8 cellular contexts compared by ENCODE assay signal in the genomic region with DNA sequence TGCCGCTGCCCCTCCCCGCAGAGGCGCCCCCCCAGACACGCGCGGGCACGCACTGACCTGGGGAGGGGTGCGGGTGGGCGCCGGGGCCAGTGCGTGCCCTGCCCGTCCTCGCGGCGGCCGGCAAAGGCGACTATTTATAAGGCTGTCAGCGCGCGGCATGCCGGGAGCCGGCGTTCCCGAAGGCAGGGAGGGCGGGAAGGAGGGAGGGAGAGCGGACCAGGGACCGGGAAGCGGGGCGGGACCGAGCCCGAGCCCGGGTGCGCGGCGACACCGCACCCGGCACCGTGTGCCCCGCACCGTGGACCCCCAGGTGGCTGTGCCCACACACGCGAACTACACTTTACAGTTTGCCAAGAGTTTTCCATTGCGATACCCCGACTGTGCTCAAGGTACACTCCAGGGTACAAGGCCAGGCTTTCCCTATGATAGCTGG. TPM values are rescaled to one million over a fixed set of nuclear protein-coding genes. Genes with fewer than 3 reads are reported as not detected.
DNase-seq lines count a peak whose midpoint lies in the region; ATAC-seq and TF ChIP-seq lines count a peak whose summit lies in the region.

A gene with protein sequence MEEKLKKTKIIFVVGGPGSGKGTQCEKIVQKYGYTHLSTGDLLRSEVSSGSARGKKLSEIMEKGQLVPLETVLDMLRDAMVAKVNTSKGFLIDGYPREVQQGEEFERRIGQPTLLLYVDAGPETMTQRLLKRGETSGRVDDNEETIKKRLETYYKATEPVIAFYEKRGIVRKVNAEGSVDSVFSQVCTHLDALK (minus strand): TSS at position 110 of the 433 bp plus-strand sequence. CDS start 3,058 bp downstream, outside the sequence.

- DNase-seq in Caki2 (ENCODE audit: low read depth): no peak
- DNase-seq in NCI-H1048 (lab: John Stamatoyannopoulos, UW): peak; percentile 59
- DNase-seq in activated CD4-positive, alpha-beta memory T cell treated with anti-CD3 and anti-CD28 coated beads for 36 hours: no peak
- DNase-seq in foreskin keratinocyte: no peak
- DNase-seq in naive thymus-derived CD8-positive, alpha-beta T cell: no peak
- no peak for DNase-seq in effector CD8-positive, alpha-beta T cell (lab: John Stamatoyannopoulos, UW)
- DNase-seq in activated gamma-delta T cell treated with Interleukin-2 at 50 U/mL for 16 hours: no peak
- DNase-seq in T-helper 9 cell: no peak

- no peak within 1 kb of the TSS for H3K27ac Mint-ChIP-seq in activated CD4-positive, alpha-beta memory T cell treated with anti-CD3 and anti-CD28 coated beads for 36 hours
- H3K27ac Mint-ChIP-seq in naive thymus-derived CD8-positive, alpha-beta T cell: peak within 1 kb of the TSS in 5 of 10 donors; percentile 18 to 61 (median 29)

- in situ Hi-C loops in Caki2 (cut with HindIII; ENCODE audit: low pct_unique_long_range_greater_than_20kb, low sequenced_read_pairs): no loop called here

- intact Hi-C loops in activated CD4-positive, alpha-beta memory T cell treated with anti-CD3 and anti-CD28 coated beads for 36 hours (cut with micrococcal nuclease): no loop called here

- H3K4me1 ChIP-seq in foreskin keratinocyte: peaks cover 18% of the 10 kb centered on the region

- TF ChIP-seq CTCF in foreskin keratinocyte (conservative IDR thresholded peaks at IDR 0.05): no peak

- H3K36me3 Mint-ChIP-seq in activated CD4-positive, alpha-beta memory T cell treated with anti-CD3 and anti-CD28 coated beads for 36 hours: peaks cover 2% of the 10 kb centered on the region
- peaks cover 0 to 7% (median 0%) of the 10 kb centered on the region in 3 donors for H3K36me3 Mint-ChIP-seq in naive thymus-derived CD8-positive, alpha-beta T cell

- H3K9me3 Mint-ChIP-seq in activated CD4-positive, alpha-beta memory T cell treated with anti-CD3 and anti-CD28 coated beads for 36 hours: no peaks in the 10 kb centered on the region
- no peaks in the 10 kb centered on the region for H3K9me3 Mint-ChIP-seq in naive thymus-derived CD8-positive, alpha-beta T cell

- no peaks in the 10 kb centered on the region for H3K27me3 ChIP-seq in foreskin keratinocyte

- no peak within 1 kb of the TSS for H3K4me3 Mint-ChIP-seq in activated CD4-positive, alpha-beta memory T cell treated with anti-CD3 and anti-CD28 coated beads for 36 hours
- H3K4me3 Mint-ChIP-seq in naive thymus-derived CD8-positive, alpha-beta T cell: peak within 1 kb of the TSS in 8 of 10 donors; percentile 8 to 60 (median 56)

- ATAC-seq in foreskin keratinocyte: peak; percentile 42
- ATAC-seq in naive thymus-derived CD8-positive, alpha-beta T cell: no peak

- peaks cover 5% of the 10 kb centered on the region for H3K4me1 Mint-ChIP-seq in activated CD4-positive, alpha-beta memory T cell treated with anti-CD3 and anti-CD28 coated beads for 36 hours (ENCODE audit: low read depth)
- peaks cover 9 to 18% (median 12%) of the 10 kb centered on the region in 4 donors for H3K4me1 Mint-ChIP-seq in naive thymus-derived CD8-positive, alpha-beta T cell

- no peak within 1 kb of the TSS for H3K27ac ChIP-seq in foreskin keratinocyte

- POLR2A ChIA-PET in activated CD4-positive, alpha-beta memory T cell treated with anti-CD3 and anti-CD28 coated beads for 36 hours (lab: Charles Lee): no interaction called here
- POLR2A ChIA-PET in naive thymus-derived CD8-positive, alpha-beta T cell (lab: Charles Lee): interaction anchor here (1.0 to 1.1 kb wide), 2 partner anchors 21 to 39 kb away, joined by 3 read pairs; a partner anchor contains a TSS

- no peaks in the 10 kb centered on the region for H3K27me3 Mint-ChIP-seq in activated CD4-positive, alpha-beta memory T cell treated with anti-CD3 and anti-CD28 coated beads for 36 hours
- H3K27me3 Mint-ChIP-seq in naive thymus-derived CD8-positive, alpha-beta T cell: peaks cover 0 to 12% (median 0%) of the 10 kb centered on the region in 5 donors

- CTCF ChIA-PET in activated CD4-positive, alpha-beta memory T cell treated with anti-CD3 and anti-CD28 coated beads for 36 hours (lab: Charles Lee): interaction anchor here (1.5 to 2.3 kb wide), 2 partner anchors 7 to 143 kb away, joined by 3 to 7 read pairs; a partner anchor contains a TSS

RNA-seq across cellular contexts. Expression of the gene that starts here (rescaled TPM):
- 32.4 and 51.2 TPM in 2 replicates for total RNA-seq in Caki2 (2014; rRNA removed; shearing (Covaris generic); ENCODE audit: low replicate concordance)
- total RNA-seq in activated CD4-positive, alpha-beta memory T cell treated with anti-CD3 and anti-CD28 coated beads for 36 hours: 10 to 100 TPM; 27.7 to 28.5 TPM
- 60.7 and 62.6 TPM in 2 replicates for total RNA-seq in foreskin keratinocyte
- polyA plus RNA-seq in foreskin keratinocyte: 99.6 and 106 TPM in 2 replicates
- total RNA-seq in naive thymus-derived CD8-positive, alpha-beta T cell: 10 to 100 TPM; 52.2 to 57.1 TPM
- polyA plus RNA-seq in naive thymus-derived CD8-positive, alpha-beta T cell: under 1 TPM in 2 of 3 donors, not detected in 1; 0.07 to 0.22 TPM

Comparison
In these comparisons a context has a peak if more than half of its experiments do, and no peak if none do; other contexts are left out.
1. RNA of the gene that starts here (polyA plus RNA-seq): 99.6 to 106 TPM in foreskin keratinocyte; 0.07 to 0.22 TPM in naive thymus-derived CD8-positive, alpha-beta T cell; every median in the first group is over 10 times any median in the second.